Comparison of ENCODE assay signal across 1 cellular context in the genomic region with DNA sequence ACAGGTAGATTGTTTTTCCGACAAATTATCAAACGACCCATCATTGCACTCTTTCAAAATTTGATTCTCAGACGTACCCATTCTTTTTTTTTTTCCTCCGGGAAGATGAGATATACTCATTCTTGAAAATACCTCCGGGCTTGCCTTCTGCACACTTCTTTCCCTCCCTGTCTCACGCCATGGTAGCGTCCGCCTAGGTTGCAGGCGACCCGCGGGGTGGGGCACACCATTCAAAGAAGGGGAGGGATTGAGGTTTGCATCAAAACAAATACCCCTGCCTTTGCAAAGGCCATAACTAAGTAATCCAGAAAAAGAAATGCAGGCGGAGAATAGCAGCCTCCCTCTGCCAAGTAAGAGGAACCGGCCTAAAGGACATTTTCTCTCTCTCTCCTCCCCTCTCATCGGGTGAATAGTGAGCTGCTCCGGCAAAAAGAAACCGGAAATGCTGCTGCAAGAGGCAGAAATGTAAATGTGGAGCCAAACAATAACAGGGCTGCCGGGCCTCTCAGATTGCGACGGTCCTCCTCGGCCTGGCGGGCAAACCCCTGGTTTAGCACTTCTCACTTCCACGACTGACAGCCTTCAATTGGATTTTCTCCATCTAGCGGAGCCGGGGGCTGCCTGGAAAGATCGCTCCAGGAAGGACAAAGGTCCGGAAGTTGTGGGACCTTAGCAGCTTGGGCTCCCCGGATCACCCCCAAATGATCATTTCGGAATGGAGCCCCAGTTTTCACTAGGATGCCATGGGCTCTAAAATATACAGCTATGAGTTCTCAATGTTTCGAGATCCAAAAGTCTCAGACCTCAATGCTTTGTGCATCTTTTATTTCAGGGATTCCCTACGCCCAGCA.
TF ChIP-seq lines count a peak whose summit lies in the region.

No MANE protein-coding gene starts in this region.

TF ChIP-seq in K562, 482 proteins besides CTCF, POLR2A, EP300 and RAD21 (continued from another document and continues in another):
- TF ChIP-seq, protein P1, sequence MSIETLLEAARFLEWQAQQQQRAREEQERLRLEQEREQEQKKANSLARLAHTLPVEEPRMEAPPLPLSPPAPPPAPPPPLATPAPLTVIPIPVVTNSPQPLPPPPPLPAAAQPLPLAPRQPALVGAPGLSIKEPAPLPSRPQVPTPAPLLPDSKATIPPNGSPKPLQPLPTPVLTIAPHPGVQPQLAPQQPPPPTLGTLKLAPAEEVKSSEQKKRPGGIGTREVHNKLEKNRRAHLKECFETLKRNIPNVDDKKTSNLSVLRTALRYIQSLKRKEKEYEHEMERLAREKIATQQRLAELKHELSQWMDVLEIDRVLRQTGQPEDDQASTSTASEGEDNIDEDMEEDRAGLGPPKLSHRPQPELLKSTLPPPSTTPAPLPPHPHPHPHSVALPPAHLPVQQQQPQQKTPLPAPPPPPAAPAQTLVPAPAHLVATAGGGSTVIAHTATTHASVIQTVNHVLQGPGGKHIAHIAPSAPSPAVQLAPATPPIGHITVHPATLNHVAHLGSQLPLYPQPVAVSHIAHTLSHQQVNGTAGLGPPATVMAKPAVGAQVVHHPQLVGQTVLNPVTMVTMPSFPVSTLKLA (conservative IDR thresholded peaks at IDR 0.05) = peak; percentile 51 to 80
- TF ChIP-seq SMAD1 (IDR thresholded peaks at IDR 0.05; ENCODE audit: low read depth, low read length, partially characterized antibody) (no peak), GABPB2 (CRISPR knock-in tag; conservative IDR thresholded peaks at IDR 0.05) (no peak), RFX1 (IDR thresholded peaks at IDR 0.05) (no peak; the same call in 1 of the 2 replicates), SMC3 (conservative IDR thresholded peaks at IDR 0.05; ENCODE audit: insufficient read depth, low read depth, low read length) (no peak), IRF2 (CRISPR knock-in tag; IDR thresholded peaks at IDR 0.05) (no peak), HNRNPH1 (optimal IDR thresholded peaks at IDR 0.05; ENCODE audit: low read depth, low read length) (no peak), TAF9B (IDR thresholded peaks at IDR 0.05; ENCODE audit: partially characterized antibody) (peak; percentile 72), HLTF (IDR thresholded peaks at IDR 0.05) (no peak), KLF6 (CRISPR knock-in tag; IDR thresholded peaks at IDR 0.05; ENCODE audit: borderline replicate concordance) (no peak), E2F3 (CRISPR knock-in tag; IDR thresholded peaks at IDR 0.05) (no peak), SLC30A9 (CRISPR knock-in tag; IDR thresholded peaks at IDR 0.05) (no peak), TRIM24 (IDR thresholded peaks at IDR 0.05) (no peak), TCF7L2 (IDR thresholded peaks at IDR 0.05; ENCODE audit: low read depth, low read length) (peak; percentile 89), ELF1 (tag; IDR thresholded peaks at IDR 0.05) (peak; percentile 87), TAF15 (IDR thresholded peaks at IDR 0.05; ENCODE audit: low read depth, low read length) (no peak), ASH1L (IDR thresholded peaks at IDR 0.05; ENCODE audit: borderline replicate concordance, low read depth, partially characterized antibody) (peak; percentile 90), ZC3H4 (CRISPR knock-in tag; IDR thresholded peaks at IDR 0.05; ENCODE audit: borderline replicate concordance) (peak; percentile 89), HOXB6 (CRISPR knock-in tag; IDR thresholded peaks at IDR 0.05; ENCODE audit: borderline replicate concordance) (no peak), PML (IDR thresholded peaks at IDR 0.05; ENCODE audit: low read length) (peak; percentile 79), ZNF282 (CRISPR knock-in tag; IDR thresholded peaks at IDR 0.05) (no peak), SOX6 (IDR thresholded peaks at IDR 0.05) (no peak), NR2C2 (CRISPR knock-in tag; IDR thresholded peaks at IDR 0.05) (no peak), NR2C2 (tag; IDR thresholded peaks at IDR 0.05) (no peak), MEIS2 (IDR thresholded peaks at IDR 0.05; ENCODE audit: partially characterized antibody) (no peak), GABPB1 (CRISPR knock-in tag; IDR thresholded peaks at IDR 0.05) (peak; percentile 61), NFRKB (IDR thresholded peaks at IDR 0.05; ENCODE audit: low read depth) (peak; percentile 51; the same call in 1 of the 2 replicates), FOS (IDR thresholded peaks at IDR 0.05; ENCODE audit: extremely low read depth, insufficient read length) (no peak)
- TF ChIP-seq, protein P2, sequence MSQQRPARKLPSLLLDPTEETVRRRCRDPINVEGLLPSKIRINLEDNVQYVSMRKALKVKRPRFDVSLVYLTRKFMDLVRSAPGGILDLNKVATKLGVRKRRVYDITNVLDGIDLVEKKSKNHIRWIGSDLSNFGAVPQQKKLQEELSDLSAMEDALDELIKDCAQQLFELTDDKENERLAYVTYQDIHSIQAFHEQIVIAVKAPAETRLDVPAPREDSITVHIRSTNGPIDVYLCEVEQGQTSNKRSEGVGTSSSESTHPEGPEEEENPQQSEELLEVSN (IDR thresholded peaks at IDR 0.05; ENCODE audit: borderline replicate concordance in 1 of 2, extremely low read depth in 1 of 2, insufficient read depth in 1 of 2, insufficient read length in 1 of 2, low read depth in 1 of 2, low read length in 1 of 2, poor library complexity in 1 of 2, severe bottlenecking in 1 of 2) = no peak
- TF ChIP-seq, protein P3, sequence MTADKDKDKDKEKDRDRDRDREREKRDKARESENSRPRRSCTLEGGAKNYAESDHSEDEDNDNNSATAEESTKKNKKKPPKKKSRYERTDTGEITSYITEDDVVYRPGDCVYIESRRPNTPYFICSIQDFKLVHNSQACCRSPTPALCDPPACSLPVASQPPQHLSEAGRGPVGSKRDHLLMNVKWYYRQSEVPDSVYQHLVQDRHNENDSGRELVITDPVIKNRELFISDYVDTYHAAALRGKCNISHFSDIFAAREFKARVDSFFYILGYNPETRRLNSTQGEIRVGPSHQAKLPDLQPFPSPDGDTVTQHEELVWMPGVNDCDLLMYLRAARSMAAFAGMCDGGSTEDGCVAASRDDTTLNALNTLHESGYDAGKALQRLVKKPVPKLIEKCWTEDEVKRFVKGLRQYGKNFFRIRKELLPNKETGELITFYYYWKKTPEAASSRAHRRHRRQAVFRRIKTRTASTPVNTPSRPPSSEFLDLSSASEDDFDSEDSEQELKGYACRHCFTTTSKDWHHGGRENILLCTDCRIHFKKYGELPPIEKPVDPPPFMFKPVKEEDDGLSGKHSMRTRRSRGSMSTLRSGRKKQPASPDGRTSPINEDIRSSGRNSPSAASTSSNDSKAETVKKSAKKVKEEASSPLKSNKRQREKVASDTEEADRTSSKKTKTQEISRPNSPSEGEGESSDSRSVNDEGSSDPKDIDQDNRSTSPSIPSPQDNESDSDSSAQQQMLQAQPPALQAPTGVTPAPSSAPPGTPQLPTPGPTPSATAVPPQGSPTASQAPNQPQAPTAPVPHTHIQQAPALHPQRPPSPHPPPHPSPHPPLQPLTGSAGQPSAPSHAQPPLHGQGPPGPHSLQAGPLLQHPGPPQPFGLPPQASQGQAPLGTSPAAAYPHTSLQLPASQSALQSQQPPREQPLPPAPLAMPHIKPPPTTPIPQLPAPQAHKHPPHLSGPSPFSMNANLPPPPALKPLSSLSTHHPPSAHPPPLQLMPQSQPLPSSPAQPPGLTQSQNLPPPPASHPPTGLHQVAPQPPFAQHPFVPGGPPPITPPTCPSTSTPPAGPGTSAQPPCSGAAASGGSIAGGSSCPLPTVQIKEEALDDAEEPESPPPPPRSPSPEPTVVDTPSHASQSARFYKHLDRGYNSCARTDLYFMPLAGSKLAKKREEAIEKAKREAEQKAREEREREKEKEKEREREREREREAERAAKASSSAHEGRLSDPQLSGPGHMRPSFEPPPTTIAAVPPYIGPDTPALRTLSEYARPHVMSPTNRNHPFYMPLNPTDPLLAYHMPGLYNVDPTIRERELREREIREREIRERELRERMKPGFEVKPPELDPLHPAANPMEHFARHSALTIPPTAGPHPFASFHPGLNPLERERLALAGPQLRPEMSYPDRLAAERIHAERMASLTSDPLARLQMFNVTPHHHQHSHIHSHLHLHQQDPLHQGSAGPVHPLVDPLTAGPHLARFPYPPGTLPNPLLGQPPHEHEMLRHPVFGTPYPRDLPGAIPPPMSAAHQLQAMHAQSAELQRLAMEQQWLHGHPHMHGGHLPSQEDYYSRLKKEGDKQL (CRISPR knock-in tag; IDR thresholded peaks at IDR 0.05; ENCODE audit: borderline replicate concordance) = no peak
- TF ChIP-seq, protein P4, sequence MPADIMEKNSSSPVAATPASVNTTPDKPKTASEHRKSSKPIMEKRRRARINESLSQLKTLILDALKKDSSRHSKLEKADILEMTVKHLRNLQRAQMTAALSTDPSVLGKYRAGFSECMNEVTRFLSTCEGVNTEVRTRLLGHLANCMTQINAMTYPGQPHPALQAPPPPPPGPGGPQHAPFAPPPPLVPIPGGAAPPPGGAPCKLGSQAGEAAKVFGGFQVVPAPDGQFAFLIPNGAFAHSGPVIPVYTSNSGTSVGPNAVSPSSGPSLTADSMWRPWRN (IDR thresholded peaks at IDR 0.05; ENCODE audit: low read depth) = no peak
- TF ChIP-seq, protein P5, sequence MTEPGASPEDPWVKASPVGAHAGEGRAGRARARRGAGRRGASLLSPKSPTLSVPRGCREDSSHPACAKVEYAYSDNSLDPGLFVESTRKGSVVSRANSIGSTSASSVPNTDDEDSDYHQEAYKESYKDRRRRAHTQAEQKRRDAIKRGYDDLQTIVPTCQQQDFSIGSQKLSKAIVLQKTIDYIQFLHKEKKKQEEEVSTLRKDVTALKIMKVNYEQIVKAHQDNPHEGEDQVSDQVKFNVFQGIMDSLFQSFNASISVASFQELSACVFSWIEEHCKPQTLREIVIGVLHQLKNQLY (CRISPR knock-in tag; conservative IDR thresholded peaks at IDR 0.05) = no peak
- TF ChIP-seq, protein P6, sequence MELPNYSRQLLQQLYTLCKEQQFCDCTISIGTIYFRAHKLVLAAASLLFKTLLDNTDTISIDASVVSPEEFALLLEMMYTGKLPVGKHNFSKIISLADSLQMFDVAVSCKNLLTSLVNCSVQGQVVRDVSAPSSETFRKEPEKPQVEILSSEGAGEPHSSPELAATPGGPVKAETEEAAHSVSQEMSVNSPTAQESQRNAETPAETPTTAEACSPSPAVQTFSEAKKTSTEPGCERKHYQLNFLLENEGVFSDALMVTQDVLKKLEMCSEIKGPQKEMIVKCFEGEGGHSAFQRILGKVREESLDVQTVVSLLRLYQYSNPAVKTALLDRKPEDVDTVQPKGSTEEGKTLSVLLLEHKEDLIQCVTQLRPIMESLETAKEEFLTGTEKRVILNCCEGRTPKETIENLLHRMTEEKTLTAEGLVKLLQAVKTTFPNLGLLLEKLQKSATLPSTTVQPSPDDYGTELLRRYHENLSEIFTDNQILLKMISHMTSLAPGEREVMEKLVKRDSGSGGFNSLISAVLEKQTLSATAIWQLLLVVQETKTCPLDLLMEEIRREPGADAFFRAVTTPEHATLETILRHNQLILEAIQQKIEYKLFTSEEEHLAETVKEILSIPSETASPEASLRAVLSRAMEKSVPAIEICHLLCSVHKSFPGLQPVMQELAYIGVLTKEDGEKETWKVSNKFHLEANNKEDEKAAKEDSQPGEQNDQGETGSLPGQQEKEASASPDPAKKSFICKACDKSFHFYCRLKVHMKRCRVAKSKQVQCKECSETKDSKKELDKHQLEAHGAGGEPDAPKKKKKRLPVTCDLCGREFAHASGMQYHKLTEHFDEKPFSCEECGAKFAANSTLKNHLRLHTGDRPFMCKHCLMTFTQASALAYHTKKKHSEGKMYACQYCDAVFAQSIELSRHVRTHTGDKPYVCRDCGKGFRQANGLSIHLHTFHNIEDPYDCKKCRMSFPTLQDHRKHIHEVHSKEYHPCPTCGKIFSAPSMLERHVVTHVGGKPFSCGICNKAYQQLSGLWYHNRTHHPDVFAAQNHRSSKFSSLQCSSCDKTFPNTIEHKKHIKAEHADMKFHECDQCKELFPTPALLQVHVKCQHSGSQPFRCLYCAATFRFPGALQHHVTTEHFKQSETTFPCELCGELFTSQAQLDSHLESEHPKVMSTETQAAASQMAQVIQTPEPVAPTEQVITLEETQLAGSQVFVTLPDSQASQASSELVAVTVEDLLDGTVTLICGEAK (IDR thresholded peaks at IDR 0.05) = 0 out of 2 replicates have a peak, but pooled peaks have one; percentile 4
- TF ChIP-seq, protein P6 (CRISPR knock-in tag; IDR thresholded peaks at IDR 0.05) = no peak
- TF ChIP-seq, protein P7, sequence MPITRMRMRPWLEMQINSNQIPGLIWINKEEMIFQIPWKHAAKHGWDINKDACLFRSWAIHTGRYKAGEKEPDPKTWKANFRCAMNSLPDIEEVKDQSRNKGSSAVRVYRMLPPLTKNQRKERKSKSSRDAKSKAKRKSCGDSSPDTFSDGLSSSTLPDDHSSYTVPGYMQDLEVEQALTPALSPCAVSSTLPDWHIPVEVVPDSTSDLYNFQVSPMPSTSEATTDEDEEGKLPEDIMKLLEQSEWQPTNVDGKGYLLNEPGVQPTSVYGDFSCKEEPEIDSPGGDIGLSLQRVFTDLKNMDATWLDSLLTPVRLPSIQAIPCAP (CRISPR knock-in tag; IDR thresholded peaks at IDR 0.05; ENCODE audit: borderline replicate concordance) = no peak
- TF ChIP-seq, protein P8, sequence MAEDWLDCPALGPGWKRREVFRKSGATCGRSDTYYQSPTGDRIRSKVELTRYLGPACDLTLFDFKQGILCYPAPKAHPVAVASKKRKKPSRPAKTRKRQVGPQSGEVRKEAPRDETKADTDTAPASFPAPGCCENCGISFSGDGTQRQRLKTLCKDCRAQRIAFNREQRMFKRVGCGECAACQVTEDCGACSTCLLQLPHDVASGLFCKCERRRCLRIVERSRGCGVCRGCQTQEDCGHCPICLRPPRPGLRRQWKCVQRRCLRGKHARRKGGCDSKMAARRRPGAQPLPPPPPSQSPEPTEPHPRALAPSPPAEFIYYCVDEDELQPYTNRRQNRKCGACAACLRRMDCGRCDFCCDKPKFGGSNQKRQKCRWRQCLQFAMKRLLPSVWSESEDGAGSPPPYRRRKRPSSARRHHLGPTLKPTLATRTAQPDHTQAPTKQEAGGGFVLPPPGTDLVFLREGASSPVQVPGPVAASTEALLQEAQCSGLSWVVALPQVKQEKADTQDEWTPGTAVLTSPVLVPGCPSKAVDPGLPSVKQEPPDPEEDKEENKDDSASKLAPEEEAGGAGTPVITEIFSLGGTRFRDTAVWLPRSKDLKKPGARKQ (CRISPR knock-in tag; IDR thresholded peaks at IDR 0.05) = no peak
